Comparison of ENCODE assay signal across 6 cellular contexts in the genomic region with DNA sequence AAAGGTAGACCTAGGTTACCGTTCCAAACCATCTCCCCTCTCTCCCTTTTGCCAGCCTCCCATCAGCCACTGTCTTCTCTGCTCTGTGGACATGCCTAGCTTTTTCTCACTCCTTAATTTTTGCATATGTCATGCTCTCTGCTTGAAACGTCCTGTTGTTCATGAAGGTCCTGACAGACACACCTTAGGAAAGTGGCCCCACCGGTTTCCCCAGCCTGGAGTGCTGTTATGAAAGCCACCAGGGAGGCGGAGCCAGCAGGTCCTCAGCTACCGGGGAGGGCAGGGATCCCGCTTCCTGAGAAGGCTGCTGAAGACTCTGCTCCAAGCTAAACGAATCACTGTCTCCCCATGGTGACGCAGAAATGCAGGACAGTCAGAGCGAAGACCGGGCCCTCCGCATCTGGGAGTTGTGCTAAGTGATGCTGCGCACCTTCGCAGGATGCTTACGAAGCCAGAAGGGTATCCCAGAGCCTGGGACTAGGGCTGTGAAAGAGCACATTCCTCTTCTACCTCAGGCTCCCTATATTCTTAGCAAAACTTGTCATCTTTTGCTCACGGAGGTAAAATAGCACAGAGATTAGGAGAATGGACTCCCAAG. TPM values are rescaled to one million over a fixed set of nuclear protein-coding genes. Genes with fewer than 3 reads are reported as not detected.
A peak's percentile ranks its signal among the peaks of the same experiment; 100 is the strongest.
DNase-seq lines count a peak whose midpoint lies in the region; ATAC-seq and TF ChIP-seq lines count a peak whose summit lies in the region.

No MANE protein-coding gene starts in this region.

- peaks cover 0 to 12% of the 10 kb centered on the region in 2 donors for H3K4me1 ChIP-seq in lung (ENCODE audit: control insufficient read depth in 2 of 2, insufficient read depth in 2 of 2, low read length in 2 of 2)

- H3K4me3 ChIP-seq in lung = no peak overlapping the region

- H3K9me3 Mint-ChIP-seq in IgD-negative memory B cell = no peaks in the 10 kb centered on the region
- H3K9me3 Mint-ChIP-seq in activated T-helper 17 cell treated with anti-CD3 and anti-CD28 coated beads, Interleukin-2, amount 50 U/mL, for 72 hours = no peaks in the 10 kb centered on the region

- H3K36me3 ChIP-seq in lung (ENCODE audit: control insufficient read depth in 2 of 2, insufficient read depth in 2 of 2, low read length in 2 of 2) = no peaks in the 10 kb centered on the region

- H3K27ac ChIP-seq in lung (ENCODE audit: low read depth in 1 of 2, low read length in 1 of 2) = peak overlapping the region in 1 of 2 donors; percentile 88

- TF ChIP-seq CTCF in lung (IDR thresholded peaks at IDR 0.05; ENCODE audit: control extremely low read depth, extremely low read depth) = no peak

- no peaks in the 10 kb centered on the region for H3K9me3 ChIP-seq in lung (ENCODE audit: control insufficient read depth in 2 of 2, insufficient read depth in 1 of 2, low read length in 1 of 2)

- H3K27me3 Mint-ChIP-seq in IgD-negative memory B cell = peaks cover 5% of the 10 kb centered on the region
- no peaks in the 10 kb centered on the region for H3K27me3 Mint-ChIP-seq in activated T-helper 17 cell treated with anti-CD3 and anti-CD28 coated beads, Interleukin-2, amount 50 U/mL, for 72 hours

- peak overlapping the region; percentile 34 to 97 (median 96) for H3K27ac Mint-ChIP-seq in IgD-negative memory B cell
- H3K27ac Mint-ChIP-seq in activated T-helper 17 cell treated with anti-CD3 and anti-CD28 coated beads, Interleukin-2, amount 50 U/mL, for 72 hours = peak overlapping the region; percentile 98

- H3K4me1 Mint-ChIP-seq in IgD-negative memory B cell = peaks cover 17 to 25% (median 21%) of the 10 kb centered on the region in 3 donors
- H3K4me1 Mint-ChIP-seq in activated T-helper 17 cell treated with anti-CD3 and anti-CD28 coated beads, Interleukin-2, amount 50 U/mL, for 72 hours = peaks cover 24% of the 10 kb centered on the region

- H3K36me3 Mint-ChIP-seq in IgD-negative memory B cell = no peaks in the 10 kb centered on the region
- peaks cover 21% of the 10 kb centered on the region for H3K36me3 Mint-ChIP-seq in activated T-helper 17 cell treated with anti-CD3 and anti-CD28 coated beads, Interleukin-2, amount 50 U/mL, for 72 hours (ENCODE audit: low read depth)

- no peaks in the 10 kb centered on the region for H3K27me3 ChIP-seq in lung (ENCODE audit: control insufficient read depth, insufficient read depth)

- WGBS in lung, 2 donors = 12 to 24% methylated on average over 15 of the region's 15 CpGs

- H3K4me3 Mint-ChIP-seq in IgD-negative memory B cell = peak overlapping the region; percentile 49 to 95 (median 90)
- peak overlapping the region; percentile 88 for H3K4me3 Mint-ChIP-seq in activated T-helper 17 cell treated with anti-CD3 and anti-CD28 coated beads, Interleukin-2, amount 50 U/mL, for 72 hours

- peak; percentile 45 for ATAC-seq in activated T-helper 17 cell treated with anti-CD3 and anti-CD28 coated beads, Interleukin-2, amount 50 U/mL, for 72 hours (replicated peaks)
- ATAC-seq in lung (ENCODE audit: insufficient read depth, low FRiP score) = peak; percentile 5
- no peak for ATAC-seq in HG02588 (IDR thresholded peaks at IDR 0.05; ENCODE audit: unreplicated experiment)
- ATAC-seq in GM18873 (IDR thresholded peaks at IDR 0.05; ENCODE audit: low FRiP score, unreplicated experiment) = no peak
- no peak for ATAC-seq in GM18517 (IDR thresholded peaks at IDR 0.05; ENCODE audit: unreplicated experiment)

- DNase-seq in lung (ENCODE audit: low spot score) = peak; percentile 91

RNA-seq across cellular contexts. Expression of a gene that starts 2.3 kb away (rescaled TPM):
- 3.4 TPM for polyA plus RNA-seq in IgD-negative memory B cell
- total RNA-seq in activated T-helper 17 cell treated with anti-CD3 and anti-CD28 coated beads, Interleukin-2, amount 50 U/mL, for 72 hours = 1 to 10 TPM in 1 of 2 donors, under 1 TPM in 1; 0.63 to 3.5 TPM
- total RNA-seq in lung = 1 to 10 TPM; 5.5 to 7.5 TPM
- polyA plus RNA-seq in lung = 1 to 10 TPM; 1.9 to 8.9 TPM

RNA-seq across cellular contexts. Expression of a gene that starts 10.4 kb away (rescaled TPM):
- polyA plus RNA-seq in IgD-negative memory B cell (3.3 TPM), lung (1 to 10 TPM; 4.8 to 7.9 TPM)
- total RNA-seq in activated T-helper 17 cell treated with anti-CD3 and anti-CD28 coated beads, Interleukin-2, amount 50 U/mL, for 72 hours = 10 to 100 TPM; 10.7 to 11.8 TPM
- 10 to 100 TPM in 1 of 2 donors, 1 to 10 TPM in 1; 1.3 to 23.6 TPM for total RNA-seq in lung

RNA-seq across cellular contexts. Expression of a gene that starts 23.4 kb away (rescaled TPM):
- 0.33 TPM for polyA plus RNA-seq in IgD-negative memory B cell
- total RNA-seq in activated T-helper 17 cell treated with anti-CD3 and anti-CD28 coated beads, Interleukin-2, amount 50 U/mL, for 72 hours = 1 to 10 TPM in 1 of 2 donors, under 1 TPM in 1; 0.50 to 2.3 TPM
- total RNA-seq in lung = 10 to 100 TPM; 15.6 to 55.6 TPM
- 10 to 100 TPM; 14.5 to 15.4 TPM for polyA plus RNA-seq in lung

RNA-seq across cellular contexts. Expression of a gene that starts 33.8 kb away (rescaled TPM):
- polyA plus RNA-seq in IgD-negative memory B cell (984 TPM), lung (100 to 1,000 TPM; 528 to 550 TPM)
- 100 to 1,000 TPM; 162 to 180 TPM for total RNA-seq in activated T-helper 17 cell treated with anti-CD3 and anti-CD28 coated beads, Interleukin-2, amount 50 U/mL, for 72 hours
- total RNA-seq in lung = 100 to 1,000 TPM; 118 to 270 TPM

RNA-seq across cellular contexts. Expression of a gene that starts 33.8 kb away (rescaled TPM):
- not detected for polyA plus RNA-seq in IgD-negative memory B cell
- total RNA-seq in activated T-helper 17 cell treated with anti-CD3 and anti-CD28 coated beads, Interleukin-2, amount 50 U/mL, for 72 hours = not detected
- 1 to 10 TPM; 3.7 to 5.2 TPM for total RNA-seq in lung
- polyA plus RNA-seq in lung = 10 to 100 TPM; 12.7 to 18.4 TPM

Comparison
In these comparisons a context has a peak if more than half of its experiments do, and no peak if none do; other contexts are left out.
1. ATAC-seq: peak in activated T-helper 17 cell treated with anti-CD3 and anti-CD28 coated beads, Interleukin-2, amount 50 U/mL, for 72 hours (single experiment) and lung (single experiment); none in HG02588 (single experiment), GM18873 (single experiment) and GM18517 (single experiment).
2. RNA of a gene that starts 23.4 kb away (total RNA-seq): 15.6 to 55.6 TPM in lung; 0.50 to 2.3 TPM in activated T-helper 17 cell treated with anti-CD3 and anti-CD28 coated beads, Interleukin-2, amount 50 U/mL, for 72 hours; every median in the first group is over 4 times any median in the second.